In the genomic region with DNA sequence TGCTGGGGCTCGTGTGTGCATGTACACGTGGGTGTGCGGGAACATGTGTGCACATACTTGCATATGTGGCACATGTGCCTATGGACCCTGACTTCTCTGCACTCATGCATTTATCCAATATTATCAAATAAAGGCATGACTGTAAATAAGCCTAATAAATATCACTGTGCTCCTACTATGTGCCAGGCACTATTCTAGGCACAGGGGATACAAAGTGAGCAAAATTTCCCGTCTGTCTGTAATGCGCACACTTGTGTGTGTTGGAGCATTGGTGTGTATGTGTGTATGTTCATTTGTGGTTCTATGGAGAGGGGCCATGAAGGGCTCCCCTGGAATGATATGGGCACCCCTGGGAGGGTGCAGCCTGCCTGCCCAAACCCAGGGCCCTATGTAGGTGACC, we compare ENCODE assay signal across 12 cellular contexts. TPM values are rescaled to one million over a fixed set of nuclear protein-coding genes. Genes with fewer than 3 reads are reported as not detected.
DNase-seq lines count a peak whose midpoint lies in the region; ATAC-seq and TF ChIP-seq lines count a peak whose summit lies in the region.
"Had no signal": no experiment of that assay in that cellular context is flagged by ENCODE, and none has a peak within 500 bp of the region (broad histone marks: within the 10 kb centered on the region; RNA-seq: fewer than 3 reads in every experiment).

No MANE protein-coding gene starts in this region.

- CTCF ChIA-PET in mammary epithelial cell (lab: Charles Lee; ENCODE audit: low non-redundant PET), result no interaction called here
- CTCF ChIA-PET in RWPE1 (lab: Yijun Ruan, JAX), result no interaction called here

- WGBS in mammary epithelial cell (ENCODE audit: low coverage, missing lambda C conversion rate), result 79% methylated on average over 5 of the region's 5 CpGs

- H3K27me3 ChIP-seq in mammary epithelial cell (ENCODE audit: insufficient read depth, low read length) (no peaks in the 10 kb centered on the region), breast epithelium (no peaks in the 10 kb centered on the region), uterus (no peaks in the 10 kb centered on the region)

- peaks cover 2% of the 10 kb centered on the region for H4K20me1 ChIP-seq in mammary epithelial cell (ENCODE audit: insufficient read depth, low read length)

- peaks cover 3% of the 10 kb centered on the region for H3K79me2 ChIP-seq in mammary epithelial cell (ENCODE audit: insufficient read depth, low read length)

- H2AFZ ChIP-seq in mammary epithelial cell (ENCODE audit: low read depth, low read length), result no peak overlapping the region
- H2AFZ ChIP-seq: GM23248 had no signal

- no peak overlapping the region for H3K9ac ChIP-seq in mammary epithelial cell (ENCODE audit: insufficient read depth, low read length)
- H3K9ac ChIP-seq: GM23248 had no signal

- BruUV-seq in mammary epithelial cell (replicated peaks; lab: Mats Ljungman, UMichigan), result TSS peak; percentile 17

- no peak overlapping the region for H3K27ac ChIP-seq in mammary epithelial cell (ENCODE audit: insufficient read depth, low read depth, low read length)
- H3K27ac ChIP-seq in breast epithelium, result no peak overlapping the region
- H3K27ac ChIP-seq in RWPE1, result peak overlapping the region; percentile 62
- no peak overlapping the region for H3K27ac ChIP-seq in uterus
- H3K27ac ChIP-seq: GM23248 had no signal

- no peak overlapping the region for H3K4me2 ChIP-seq in mammary epithelial cell (ENCODE audit: insufficient read depth, low read depth, low read length)

- H3K4me1 ChIP-seq in mammary epithelial cell (ENCODE audit: insufficient read depth, low read length), result no peaks in the 10 kb centered on the region
- H3K4me1 ChIP-seq in breast epithelium, result no peaks in the 10 kb centered on the region
- no peaks in the 10 kb centered on the region for H3K4me1 ChIP-seq in uterus

- H3K9me3 ChIP-seq in mammary epithelial cell (replicated peaks; ENCODE audit: insufficient read depth, low read length) (no peaks in the 10 kb centered on the region), breast epithelium (no peaks in the 10 kb centered on the region), uterus (no peaks in the 10 kb centered on the region)

- intact Hi-C loops in mammary epithelial cell (cut with micrococcal nuclease), result no loop called here
- intact Hi-C loops in breast epithelium (cut with DNase I; ENCODE audit: low total_unique reads), result no loop called here
- intact Hi-C loops in uterus (cut with DNase I; ENCODE audit: low total_unique reads), result no loop called here

- in situ Hi-C loops in mammary epithelial cell (cut with MboI; ENCODE audit: low sequenced_read_pairs in 2 of 2), result no loop called here

- TF ChIP-seq POLR2A in breast epithelium (IDR thresholded peaks at IDR 0.05) (no peak), uterus (IDR thresholded peaks at IDR 0.05) (no peak)

- DNase-seq in mammary epithelial cell (no peak), breast epithelium (ENCODE audit: low spot score in 2 of 2) (no peak), RWPE1 (ENCODE audit: low spot score) (no peak), epithelial cell of esophagus (ENCODE audit: low read depth) (peak; percentile 45), uterus (no peak)
- DNase-seq in central memory CD4-positive, alpha-beta T cell, result no peak
- DNase-seq: C1 segment of cervical spinal cord; Calu3; CD4-positive, alpha-beta T cell; DMS 273 treated with DMSO at 0.1 percent for 48 hours; GM23248 had no signal

- dilution Hi-C loops in mammary epithelial cell (cut with HindIII; ENCODE audit: low sequenced_read_pairs), result loop anchor here (5.0 kb wide), 2 partner anchors 34 to 76 kb away; no protein-coding TSS in a partner anchor

- TF ChIP-seq CTCF in mammary epithelial cell (conservative IDR thresholded peaks at IDR 0.05 in 1 of 2, IDR thresholded peaks at IDR 0.05 in 1 of 2; ENCODE audit: extremely low read depth in 1 of 2, insufficient read depth in 1 of 2, low read depth in 1 of 2, low read length in 2 of 2), result no peak
- TF ChIP-seq CTCF in breast epithelium (IDR thresholded peaks at IDR 0.05), result no peak
- TF ChIP-seq CTCF in RWPE1 (conservative IDR thresholded peaks at IDR 0.05; ENCODE audit: low read depth), result no peak
- no peak for TF ChIP-seq CTCF in epithelial cell of esophagus (IDR thresholded peaks at IDR 0.05; ENCODE audit: insufficient read depth, low read depth, low read length, missing control alignments)
- no peak for TF ChIP-seq CTCF in uterus (IDR thresholded peaks at IDR 0.05)

- peaks cover 42% of the 10 kb centered on the region for H3K36me3 ChIP-seq in mammary epithelial cell (ENCODE audit: insufficient read depth, low read length)
- H3K36me3 ChIP-seq in breast epithelium, result peaks cover 9% of the 10 kb centered on the region
- no peaks in the 10 kb centered on the region for H3K36me3 ChIP-seq in uterus

- POLR2A ChIA-PET in RWPE1 (lab: Yijun Ruan, JAX; ENCODE audit: low non-redundant PET), result no interaction called here

- H3K4me3 ChIP-seq in mammary epithelial cell (replicated peaks in 1 of 3; ENCODE audit: insufficient read depth in 1 of 3, low read depth in 2 of 3, low read length in 3 of 3) (no peak overlapping the region), breast epithelium (no peak overlapping the region), epithelial cell of esophagus (ENCODE audit: low read length) (no peak overlapping the region), uterus (no peak overlapping the region)
- H3K4me3 ChIP-seq: GM23248 had no signal

- ATAC-seq in GM21367 (IDR thresholded peaks at IDR 0.05; ENCODE audit: unreplicated experiment), result no peak

RNA-seq across cellular contexts. Expression of gene ITPR3, which starts 41.9 kb away (rescaled TPM):
- total RNA-seq in mammary epithelial cell (100 to 1,000 TPM; 125 to 155 TPM), breast epithelium (10 to 100 TPM; 18.4 to 40.0 (median 27.7) TPM), uterus (10 to 100 TPM; 11.2 to 27.6 (median 16.1) TPM)
- 106 TPM for polyA plus RNA-seq in mammary epithelial cell
- 270 TPM for polyA minus RNA-seq in mammary epithelial cell

RNA-seq across cellular contexts. Expression of gene UQCC2, which starts 48.5 kb away (rescaled TPM):
- total RNA-seq in mammary epithelial cell (10 to 100 TPM; 12.3 to 65.2 TPM), breast epithelium (10 to 100 TPM in 2 of 3 donors, 1 to 10 TPM in 1; 9.9 to 19.7 (median 19.6) TPM), uterus (10 to 100 TPM in 3 of 4 donors, 1 to 10 TPM in 1; 10.0 to 63.2 (median 30.9) TPM)
- 46.7 TPM for polyA plus RNA-seq in mammary epithelial cell
- polyA minus RNA-seq in mammary epithelial cell, result 28.2 TPM
